Comparison of ENCODE assay signal across 8 cellular contexts in the genomic region with DNA sequence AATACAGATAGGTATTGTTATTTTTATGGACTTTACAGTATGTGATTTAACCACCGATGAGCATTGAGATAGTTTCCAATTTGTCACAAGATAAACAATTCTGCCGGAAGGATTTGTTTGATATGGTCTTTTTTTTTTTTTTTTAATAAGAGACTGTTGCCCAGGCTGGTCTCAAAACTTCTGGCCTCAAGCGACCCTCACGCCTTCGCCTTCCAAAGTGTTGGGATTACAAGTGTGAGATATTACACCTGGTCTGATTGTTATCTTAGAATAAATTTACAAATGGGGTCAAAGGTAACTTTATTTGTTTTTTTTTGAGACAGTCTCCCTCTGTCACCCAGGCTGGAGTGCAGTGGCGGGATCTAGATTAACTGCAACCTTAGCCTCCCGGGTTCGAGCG. TPM values are rescaled to one million over a fixed set of nuclear protein-coding genes. Genes with fewer than 3 reads are reported as not detected.
A peak's percentile ranks its signal among the peaks of the same experiment; 100 is the strongest.
DNase-seq lines count a peak whose midpoint lies in the region; ATAC-seq and TF ChIP-seq lines count a peak whose summit lies in the region.

No MANE protein-coding gene starts in this region.

- H3K4me1 ChIP-seq in cardiac muscle cell (ENCODE audit: low read depth) (peaks cover 7% of the 10 kb centered on the region), mesodermal cell (ENCODE audit: control insufficient read depth, insufficient read depth, low read length, poor library complexity, severe bottlenecking) (peaks cover 7% of the 10 kb centered on the region), upper lobe of right lung (peaks cover 34% of the 10 kb centered on the region)

- H3K4me3 ChIP-seq in cardiac muscle cell, result peak overlapping the region; percentile 71
- H3K4me3 ChIP-seq in brain microvascular endothelial cell (ENCODE audit: low read depth, low read length), result peak overlapping the region; percentile 74
- H3K4me3 ChIP-seq in mesodermal cell (ENCODE audit: extremely low read depth, insufficient read depth, low read length, poor library complexity, severe bottlenecking), result peak overlapping the region; percentile 70
- peak overlapping the region; percentile 79 for H3K4me3 ChIP-seq in upper lobe of right lung

- intact Hi-C loops in left cardiac atrium (cut with DNase I), result no loop called here
- intact Hi-C loops in upper lobe of right lung (cut with DNase I), result no loop called here

- 67 to 81% methylated on average over 3 to 6 of the region's 9 CpGs for WGBS in mesodermal cell (ENCODE audit: insufficient coverage in 2 of 2), 2 experiments

- ATAC-seq in left cardiac atrium (no peak), upper lobe of right lung (no peak), HG02970 (IDR thresholded peaks at IDR 0.05; ENCODE audit: low FRiP score, unreplicated experiment) (no peak), HG03108 (IDR thresholded peaks at IDR 0.05; ENCODE audit: unreplicated experiment) (no peak)

- H3K27ac ChIP-seq in cardiac muscle cell (peak overlapping the region; percentile 92), brain microvascular endothelial cell (peak overlapping the region; percentile 63), mesodermal cell (ENCODE audit: low read depth, low read length, severe bottlenecking) (peak overlapping the region; percentile 80), upper lobe of right lung (peak overlapping the region; percentile 78)

- H3K27me3 ChIP-seq in cardiac muscle cell (no peaks in the 10 kb centered on the region), brain microvascular endothelial cell (replicated peaks) (no peaks in the 10 kb centered on the region), upper lobe of right lung (no peaks in the 10 kb centered on the region)

- no peaks in the 10 kb centered on the region for H3K9me3 ChIP-seq in cardiac muscle cell (ENCODE audit: low read depth)
- H3K9me3 ChIP-seq in mesodermal cell (ENCODE audit: control insufficient read depth, low read length), result no peaks in the 10 kb centered on the region
- no peaks in the 10 kb centered on the region for H3K9me3 ChIP-seq in upper lobe of right lung

- in situ Hi-C loops in brain microvascular endothelial cell (cut with HindIII; ENCODE audit: low pct_ligation_motif_present, low sequenced_read_pairs), result no loop called here

- H3K36me3 ChIP-seq in cardiac muscle cell (no peaks in the 10 kb centered on the region), brain microvascular endothelial cell (replicated peaks) (no peaks in the 10 kb centered on the region), mesodermal cell (ENCODE audit: control insufficient read depth, insufficient read depth, low read length) (peaks cover 13% of the 10 kb centered on the region), upper lobe of right lung (no peaks in the 10 kb centered on the region)

- DNase-seq in cardiac muscle cell (ENCODE audit: low read depth in 1 of 2, low spot score in 1 of 2) (no peak), left cardiac atrium (no peak), brain microvascular endothelial cell (no peak), upper lobe of right lung (no peak), kidney tubule cell (ENCODE audit: low spot score) (no peak)

- TF ChIP-seq CTCF in cardiac muscle cell (IDR thresholded peaks at IDR 0.05; ENCODE audit: low read depth, low read length) (no peak), brain microvascular endothelial cell (IDR thresholded peaks at IDR 0.05; ENCODE audit: low read depth, low read length, missing control alignments) (no peak), upper lobe of right lung (IDR thresholded peaks at IDR 0.05) (no peak)

RNA-seq across cellular contexts. Expression of a gene that starts 1.2 kb away (rescaled TPM):
- total RNA-seq in cardiac muscle cell (21.6 and 28.6 TPM in 2 replicates), left cardiac atrium (10 to 100 TPM; 20.9 to 30.5 TPM), upper lobe of right lung (41.3 TPM)
- 7.9 and 15.1 TPM in 2 replicates for polyA plus RNA-seq in cardiac muscle cell
- polyA plus RNA-seq in mesodermal cell (2013, experiment 1 of 2), result 27.1 TPM
- 23.4 TPM for polyA plus RNA-seq in mesodermal cell (2013, experiment 2 of 2)
